Comparison of ENCODE assay signal across 14 cellular contexts in genomic region chr17:20588744-20589453, GRCh38. TPM values are rescaled to one million over a fixed set of nuclear protein-coding genes. Genes with fewer than 3 reads are reported as not detected.
A peak's percentile ranks its signal among the peaks of the same experiment; 100 is the strongest.
DNase-seq lines count a peak whose midpoint lies in the region; ATAC-seq, FAIRE-seq and TF ChIP-seq lines count a peak whose summit lies in the region.
"Not testable (repeated sequence)": the region's sequence is repeated elsewhere in the genome, so short reads cannot be mapped to it uniquely, and the experiment has no call there.
"Had no signal": no experiment of that assay in that cellular context is flagged by ENCODE, and none has a peak within 500 bp of the region (broad histone marks: within the 10 kb centered on the region; RNA-seq: fewer than 3 reads in every experiment).

No MANE protein-coding gene starts in this region.

- H4K20me1 ChIP-seq in endothelial cell of umbilical vein (replicated peaks; ENCODE audit: control insufficient read depth, extremely low read depth, insufficient read depth, low read length): not testable (repeated sequence)

- not testable (repeated sequence) for H3K27ac ChIP-seq in HUES64 (ENCODE audit: low read depth, low read length); endothelial cell of umbilical vein (ENCODE audit: insufficient read depth, low read depth, low read length); suprapubic skin

- not testable (repeated sequence) for H3K36me3 ChIP-seq in HUES64 (ENCODE audit: insufficient read depth, low read length); adipocyte (ENCODE audit: control insufficient read depth, insufficient read depth, low read length, severe bottlenecking); endothelial cell of umbilical vein (ENCODE audit: control insufficient read depth in 2 of 2, extremely low read depth in 1 of 2, insufficient read depth in 2 of 2, low read length in 2 of 2); suprapubic skin

- DNase-seq in CMK (ENCODE audit: low read depth): peak; percentile 1
- DNase-seq in adipocyte (ENCODE audit: low read depth): peak; percentile 17
- not testable (repeated sequence) for DNase-seq in endothelial cell of umbilical vein (ENCODE audit: low read depth, low spot score); left cardiac atrium; suprapubic skin (ENCODE audit: low spot score in 2 of 2)
- DNase-seq in islet precursor cell: peak; percentile 61
- DNase-seq in neural crest cell (ENCODE audit: low read depth, low spot score): peak; percentile 29

- peak overlapping the region; percentile 50 for H3K4me3 ChIP-seq in HUES64 (ENCODE audit: low read length)
- not testable (repeated sequence) for H3K4me3 ChIP-seq in adipocyte (ENCODE audit: low read length); endothelial cell of umbilical vein (replicated peaks in 1 of 3; ENCODE audit: insufficient read depth in 1 of 3, low read depth in 1 of 3, low read length in 3 of 3)
- peak overlapping the region; percentile 10 for H3K4me3 ChIP-seq in suprapubic skin

- not testable (repeated sequence) for H3K36me3 Mint-ChIP-seq in neural crest cell (ENCODE audit: low read depth)

- peak overlapping the region; percentile 55; the same call in 1 of the 2 replicates for H3K9ac ChIP-seq in HUES64 (ENCODE audit: low read depth, low read length)
- not testable (repeated sequence) for H3K9ac ChIP-seq in adipocyte (ENCODE audit: low read length); endothelial cell of umbilical vein (replicated peaks; ENCODE audit: extremely low read depth, insufficient read depth, low read length)

- not testable (repeated sequence) for H3K27me3 ChIP-seq in HUES64 (ENCODE audit: insufficient read depth, low read length); adipocyte (replicated peaks; ENCODE audit: control insufficient read depth, insufficient read depth, low read length); endothelial cell of umbilical vein (ENCODE audit: control insufficient read depth in 2 of 2, insufficient read depth in 2 of 2, low read length in 2 of 2)
- H3K27me3 ChIP-seq in suprapubic skin: peaks cover 27% of the 10 kb centered on the region

- not testable (repeated sequence) for H3K79me2 ChIP-seq in endothelial cell of umbilical vein (ENCODE audit: control insufficient read depth, insufficient read depth, low read length)

- not testable (repeated sequence) for TF ChIP-seq CTCF in endothelial cell of umbilical vein (IDR thresholded peaks at IDR 0.05; ENCODE audit: extremely low read depth in 1 of 2, insufficient read depth in 1 of 2, low read depth in 1 of 2, low read length in 2 of 2); neural crest cell (conservative IDR thresholded peaks at IDR 0.05); suprapubic skin (IDR thresholded peaks at IDR 0.05)

- POLR2A ChIA-PET in endothelial cell of umbilical vein (lab: Charles Lee): not testable (repeated sequence)

- peak; percentile 54 to 63 for ATAC-seq in left cardiac atrium

- under 1% methylated on average over 61 of the region's 69 CpGs for WGBS in HUES64
- WGBS in suprapubic skin: 9% methylated on average over 5 of the region's 69 CpGs

- intact Hi-C loops in endothelial cell of umbilical vein (cut with micrococcal nuclease); left cardiac atrium (cut with DNase I): not testable (repeated sequence)

- H3K4me3 Mint-ChIP-seq in neural crest cell: peak overlapping the region; percentile 81

- not testable (repeated sequence) for H2AFZ ChIP-seq in endothelial cell of umbilical vein (ENCODE audit: low read depth, low read length)

- not testable (repeated sequence) for H3K9me1 ChIP-seq in endothelial cell of umbilical vein (replicated peaks; ENCODE audit: control insufficient read depth, extremely low read depth, insufficient read depth, low read length)

- H3K9me3 Mint-ChIP-seq in neural crest cell: not testable (repeated sequence)

- not testable (repeated sequence) for H3K4me1 ChIP-seq in HUES64 (ENCODE audit: insufficient read depth, low read length); adipocyte (ENCODE audit: control insufficient read depth, insufficient read depth, low read length); endothelial cell of umbilical vein (ENCODE audit: control insufficient read depth, extremely low read depth, insufficient read depth, low read length); suprapubic skin

- H3K4me1 Mint-ChIP-seq in neural crest cell: not testable (repeated sequence)

- peak; percentile 24 for FAIRE-seq in endothelial cell of umbilical vein (lab: Jason Lieb, UNC)

- not testable (repeated sequence) for TF ChIP-seq POLR2A in endothelial cell of umbilical vein (IDR thresholded peaks at IDR 0.05; ENCODE audit: low read depth, low read length); suprapubic skin (IDR thresholded peaks at IDR 0.05)

- not testable (repeated sequence) for H3K4me2 ChIP-seq in endothelial cell of umbilical vein (ENCODE audit: insufficient read depth, low read length)

- not testable (repeated sequence) for H3K27me3 Mint-ChIP-seq in neural crest cell (ENCODE audit: low read depth)

- not testable (repeated sequence) for TF ChIP-seq EP300 in suprapubic skin (IDR thresholded peaks at IDR 0.05)

- CTCF ChIA-PET in endothelial cell of umbilical vein (lab: Charles Lee): not testable (repeated sequence)

- dilution Hi-C loops in endothelial cell of umbilical vein (cut with MboI; ENCODE audit: extremely low pct_ligation_motif_present, low sequenced_read_pairs): not testable (repeated sequence)

- BruUV-seq in endothelial cell of umbilical vein (replicated peaks; lab: Mats Ljungman, UMichigan): not testable (repeated sequence)

- H3K27ac Mint-ChIP-seq in neural crest cell (ENCODE audit: unreplicated experiment): not testable (repeated sequence)

- not testable (repeated sequence) for H3K9me3 ChIP-seq in HUES64 (ENCODE audit: insufficient read depth, low read depth, low read length); adipocyte (ENCODE audit: control insufficient read depth, low read length); endothelial cell of umbilical vein (replicated peaks; ENCODE audit: control insufficient read depth, insufficient read depth, low read length); suprapubic skin

RNA-seq across cellular contexts. Expression of gene CDRT15L2, which starts 9.4 kb away (rescaled TPM):
- not detected for polyA plus RNA-seq in HUES64 (2013, experiment 1 of 2)
- not detected for polyA plus RNA-seq in HUES64 (2013, experiment 2 of 2)
- total RNA-seq in endothelial cell of umbilical vein (not detected in 2 replicates), left cardiac atrium (not detected), neural crest cell (not detected in 2 replicates), suprapubic skin (1 to 10 TPM in 1 of 4 donors, not detected in 3; 1.0 TPM)
- not detected in 2 replicates for polyA plus RNA-seq in endothelial cell of umbilical vein
- polyA plus RNA-seq in endothelial cell of umbilical vein (2011; cell fraction: cytosol; rRNA removed): not detected in 2 replicates
- not detected in 2 replicates for polyA plus RNA-seq in endothelial cell of umbilical vein (2011; cell fraction: nucleus; rRNA removed)
- polyA plus RNA-seq in endothelial cell of umbilical vein (2012): not detected in 2 replicates
- polyA minus RNA-seq in endothelial cell of umbilical vein: not detected in 2 replicates
- not detected for polyA minus RNA-seq in endothelial cell of umbilical vein (2011; cell fraction: cytosol; rRNA and poly(A)+ RNA removed)
- polyA minus RNA-seq in endothelial cell of umbilical vein (2011; cell fraction: nucleus; rRNA and poly(A)+ RNA removed): not detected in 2 replicates
- total RNA-seq: activated CD4-positive, alpha-beta memory T cell treated with anti-CD3 and anti-CD28 coated beads, Interleukin-2, amount 10 ng/mL, durations not matched to agents 7 days and 5 days; mucosa of gallbladder; omental fat pad; Peyer's patch; skeletal muscle tissue; ureter had no signal
